Comparison of ENCODE assay signal across 26 cellular contexts in the genomic region with DNA sequence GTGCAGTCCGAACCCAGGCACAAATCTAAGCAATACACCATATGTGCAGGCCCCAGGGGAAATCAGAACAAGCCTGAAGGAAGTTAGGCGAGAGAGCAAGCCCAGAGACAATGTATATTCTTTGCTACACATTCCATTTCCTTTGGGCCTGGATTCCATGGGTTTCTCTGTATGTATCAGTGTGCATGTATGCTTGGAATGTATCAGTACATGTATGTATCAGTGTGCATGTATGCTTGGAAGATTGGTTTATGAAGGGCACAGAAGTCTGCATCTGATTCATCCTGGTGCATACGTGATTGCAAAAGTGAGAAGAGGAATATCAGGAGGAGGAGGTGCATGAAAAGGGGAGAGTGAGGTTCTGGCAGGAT.
DNase-seq lines count a peak whose midpoint lies in the region; ATAC-seq and TF ChIP-seq lines count a peak whose summit lies in the region.
"Had no signal": no experiment of that assay in that cellular context is flagged by ENCODE, and none has a peak within 500 bp of the region (broad histone marks: within the 10 kb centered on the region; RNA-seq: fewer than 3 reads in every experiment).

No MANE protein-coding gene starts in this region.

- H3K9me3 Mint-ChIP-seq in activated CD4-positive, alpha-beta memory T cell treated with anti-CD3 and anti-CD28 coated beads for 36 hours: no peaks in the 10 kb centered on the region
- H3K9me3 Mint-ChIP-seq: activated CD8-positive, alpha-beta T cell treated with anti-CD3 and anti-CD28 coated beads for 36 hours had no signal

- H3K36me3 Mint-ChIP-seq in activated CD4-positive, alpha-beta memory T cell treated with anti-CD3 and anti-CD28 coated beads for 36 hours: no peaks in the 10 kb centered on the region

- H3K4me1 Mint-ChIP-seq in activated CD4-positive, alpha-beta memory T cell treated with anti-CD3 and anti-CD28 coated beads for 36 hours (ENCODE audit: low read depth): no peaks in the 10 kb centered on the region

- H3K79me2 ChIP-seq in fibroblast of lung (ENCODE audit: control insufficient read depth, insufficient read depth, low read length): no peaks in the 10 kb centered on the region

- no peak overlapping the region for H3K4me3 Mint-ChIP-seq in activated CD4-positive, alpha-beta memory T cell treated with anti-CD3 and anti-CD28 coated beads for 36 hours
- H3K4me3 Mint-ChIP-seq: activated CD8-positive, alpha-beta T cell treated with anti-CD3 and anti-CD28 coated beads for 36 hours had no signal

- H3K27ac ChIP-seq in fibroblast of lung (ENCODE audit: insufficient read depth, low read length): no peak overlapping the region
- peak overlapping the region in 20 of 21 experiments; percentile 2 to 85 (median 72) for H3K27ac ChIP-seq in skin epidermis
- H3K27ac ChIP-seq: C4-2B, Peyer's patch, psoas muscle, vagina had no signal

- POLR2A ChIA-PET in activated CD4-positive, alpha-beta memory T cell treated with anti-CD3 and anti-CD28 coated beads for 36 hours (lab: Charles Lee): no interaction called here

- peaks cover 5% of the 10 kb centered on the region for H3K27me3 ChIP-seq in fibroblast of lung (ENCODE audit: control insufficient read depth, insufficient read depth, low read length)
- H3K27me3 ChIP-seq: gastrocnemius medialis, Peyer's patch, vagina had no signal

- no peak overlapping the region for H3K9ac ChIP-seq in fibroblast of lung (ENCODE audit: insufficient read depth, low read length)
- H3K9ac ChIP-seq: SK-N-SH had no signal

- DNase-seq in Right ventricle myocardium superior: no peak
- no peak for DNase-seq in cardiac septum (ENCODE audit: low spot score)
- peak; percentile 30 for DNase-seq in NCI-H1694 treated with DMSO at 0.1 percent for 48 hours (lab: John Stamatoyannopoulos, UW)
- DNase-seq in fibroblast of lung (ENCODE audit: low read depth in 2 of 2): no peak
- DNase-seq in activated CD4-positive, alpha-beta memory T cell treated with anti-CD3 and anti-CD28 coated beads for 36 hours: no peak
- no peak for DNase-seq in NCI-H2196 treated with DMSO at 0.1 percent for 48 hours (lab: John Stamatoyannopoulos, UW; ENCODE audit: unreplicated experiment)
- DNase-seq: activated CD4-positive, CD25-positive, alpha-beta regulatory T cell; activated CD8-positive, alpha-beta T cell treated with anti-CD3 and anti-CD28 coated beads for 36 hours; activated T-cell treated with anti-CD3 and anti-CD28 coated beads, Interleukin-2, amount 50 U/mL, for 1 hour; amniotic stem cell; caudate nucleus; DMS153; gastrocnemius medialis; kidney glomerular epithelial cell; NCI-H1436 treated with DMSO at 0.1 percent for 48 hours; NK-92 treated with Interleukin-12 subunit alpha and Interleukin-12 subunit beta, amount 100 ng/mL, for 24 hours; Peyer's patch; psoas muscle; SK-N-SH; stimulated activated CD4-positive, alpha-beta T cell treated with anti-CD3 and anti-CD28 coated beads, Interleukin-12 subunit alpha, Interleukin-12 subunit beta, amount 100 ng/mL, for 4 hours; stimulated activated CD8-positive, alpha-beta memory T cell treated with anti-CD3 and anti-CD28 coated beads, Interleukin-4, amount 100 ng/mL, for 48 hours; T-helper 9 cell had no signal

- H3K9me3 ChIP-seq in fibroblast of lung (ENCODE audit: control insufficient read depth, insufficient read depth, low read depth, low read length): no peaks in the 10 kb centered on the region
- H3K9me3 ChIP-seq: gastrocnemius medialis, Peyer's patch, psoas muscle, SK-N-SH, vagina had no signal

- CTCF ChIA-PET in activated CD4-positive, alpha-beta memory T cell treated with anti-CD3 and anti-CD28 coated beads for 36 hours (lab: Charles Lee): no interaction called here

- no peaks in the 10 kb centered on the region for H3K36me3 ChIP-seq in fibroblast of lung (ENCODE audit: control insufficient read depth, insufficient read depth, low read length)
- H3K36me3 ChIP-seq: gastrocnemius medialis, Peyer's patch, vagina had no signal

- intact Hi-C loops in Right ventricle myocardium superior (cut with DNase I): no loop called here
- intact Hi-C loops in cardiac septum (cut with DNase I): no loop called here
- intact Hi-C loops in activated CD4-positive, alpha-beta memory T cell treated with anti-CD3 and anti-CD28 coated beads for 36 hours (cut with micrococcal nuclease): no loop called here

- no peak overlapping the region for H3K4me2 ChIP-seq in fibroblast of lung (ENCODE audit: extremely low read depth, insufficient read depth, low read length)
- H3K4me2 ChIP-seq: SK-N-SH had no signal

- no peak for TF ChIP-seq CTCF in fibroblast of lung (conservative IDR thresholded peaks at IDR 0.05 in 1 of 2, IDR thresholded peaks at IDR 0.05 in 1 of 2; ENCODE audit: low read depth in 1 of 2, low read length in 2 of 2)

- no peaks in the 10 kb centered on the region for H3K27me3 Mint-ChIP-seq in activated CD4-positive, alpha-beta memory T cell treated with anti-CD3 and anti-CD28 coated beads for 36 hours
- H3K27me3 Mint-ChIP-seq: activated CD8-positive, alpha-beta T cell treated with anti-CD3 and anti-CD28 coated beads for 36 hours had no signal

- no peaks in the 10 kb centered on the region for H4K20me1 ChIP-seq in fibroblast of lung (ENCODE audit: control insufficient read depth, extremely low read depth, insufficient read depth, low read length)

- H3K4me3 ChIP-seq in fibroblast of lung (replicated peaks in 1 of 4; ENCODE audit: control extremely low read depth in 1 of 4, insufficient read depth in 1 of 4, low read depth in 3 of 4, low read length in 4 of 4) (no peak overlapping the region), skin epidermis (no peak overlapping the region)
- H3K4me3 ChIP-seq: gastrocnemius medialis, Peyer's patch, psoas muscle, vagina had no signal

- peak; percentile 24 for ATAC-seq in Right ventricle myocardium superior (ENCODE audit: poor library complexity)
- no peak for ATAC-seq in HG02981 (IDR thresholded peaks at IDR 0.05; ENCODE audit: unreplicated experiment)
- ATAC-seq: activated CD8-positive, alpha-beta T cell treated with anti-CD3 and anti-CD28 coated beads for 36 hours; psoas muscle had no signal

- H2AFZ ChIP-seq in fibroblast of lung (ENCODE audit: low read length): peak overlapping the region; percentile 11

- peaks cover 2% of the 10 kb centered on the region for H3K4me1 ChIP-seq in fibroblast of lung (ENCODE audit: control insufficient read depth, extremely low read depth, insufficient read depth, low read length)
- H3K4me1 ChIP-seq: Peyer's patch, psoas muscle had no signal

- no peak overlapping the region for H3K27ac Mint-ChIP-seq in activated CD4-positive, alpha-beta memory T cell treated with anti-CD3 and anti-CD28 coated beads for 36 hours
- H3K27ac Mint-ChIP-seq: activated CD8-positive, alpha-beta T cell treated with anti-CD3 and anti-CD28 coated beads for 36 hours had no signal
